Comparison of ENCODE assay signal across 1 cellular context in the genomic region with DNA sequence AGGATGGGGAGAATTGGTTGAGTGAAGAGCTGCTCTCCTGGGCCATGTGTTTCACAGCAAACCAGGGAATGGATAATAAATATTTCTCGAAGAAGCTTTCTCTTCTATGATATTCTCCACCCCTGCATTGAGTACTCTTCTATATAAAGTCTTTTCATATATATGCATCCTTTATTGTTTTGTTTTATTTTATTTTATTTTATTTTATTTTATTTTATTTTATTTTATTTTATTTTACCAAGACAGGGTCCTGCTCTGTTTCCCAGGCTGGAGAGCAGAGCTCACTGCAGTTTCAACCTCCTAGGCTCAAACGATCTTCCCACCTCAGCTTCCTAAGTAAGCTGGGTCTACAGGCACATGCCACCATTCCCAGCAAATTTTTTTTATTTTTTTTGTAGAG.
TF ChIP-seq lines count a peak whose summit lies in the region.

No MANE protein-coding gene starts in this region.

TF ChIP-seq in GM23338, 12 proteins besides CTCF, POLR2A, EP300 and RAD21 (continued from another document):
- TF ChIP-seq, protein P1, sequence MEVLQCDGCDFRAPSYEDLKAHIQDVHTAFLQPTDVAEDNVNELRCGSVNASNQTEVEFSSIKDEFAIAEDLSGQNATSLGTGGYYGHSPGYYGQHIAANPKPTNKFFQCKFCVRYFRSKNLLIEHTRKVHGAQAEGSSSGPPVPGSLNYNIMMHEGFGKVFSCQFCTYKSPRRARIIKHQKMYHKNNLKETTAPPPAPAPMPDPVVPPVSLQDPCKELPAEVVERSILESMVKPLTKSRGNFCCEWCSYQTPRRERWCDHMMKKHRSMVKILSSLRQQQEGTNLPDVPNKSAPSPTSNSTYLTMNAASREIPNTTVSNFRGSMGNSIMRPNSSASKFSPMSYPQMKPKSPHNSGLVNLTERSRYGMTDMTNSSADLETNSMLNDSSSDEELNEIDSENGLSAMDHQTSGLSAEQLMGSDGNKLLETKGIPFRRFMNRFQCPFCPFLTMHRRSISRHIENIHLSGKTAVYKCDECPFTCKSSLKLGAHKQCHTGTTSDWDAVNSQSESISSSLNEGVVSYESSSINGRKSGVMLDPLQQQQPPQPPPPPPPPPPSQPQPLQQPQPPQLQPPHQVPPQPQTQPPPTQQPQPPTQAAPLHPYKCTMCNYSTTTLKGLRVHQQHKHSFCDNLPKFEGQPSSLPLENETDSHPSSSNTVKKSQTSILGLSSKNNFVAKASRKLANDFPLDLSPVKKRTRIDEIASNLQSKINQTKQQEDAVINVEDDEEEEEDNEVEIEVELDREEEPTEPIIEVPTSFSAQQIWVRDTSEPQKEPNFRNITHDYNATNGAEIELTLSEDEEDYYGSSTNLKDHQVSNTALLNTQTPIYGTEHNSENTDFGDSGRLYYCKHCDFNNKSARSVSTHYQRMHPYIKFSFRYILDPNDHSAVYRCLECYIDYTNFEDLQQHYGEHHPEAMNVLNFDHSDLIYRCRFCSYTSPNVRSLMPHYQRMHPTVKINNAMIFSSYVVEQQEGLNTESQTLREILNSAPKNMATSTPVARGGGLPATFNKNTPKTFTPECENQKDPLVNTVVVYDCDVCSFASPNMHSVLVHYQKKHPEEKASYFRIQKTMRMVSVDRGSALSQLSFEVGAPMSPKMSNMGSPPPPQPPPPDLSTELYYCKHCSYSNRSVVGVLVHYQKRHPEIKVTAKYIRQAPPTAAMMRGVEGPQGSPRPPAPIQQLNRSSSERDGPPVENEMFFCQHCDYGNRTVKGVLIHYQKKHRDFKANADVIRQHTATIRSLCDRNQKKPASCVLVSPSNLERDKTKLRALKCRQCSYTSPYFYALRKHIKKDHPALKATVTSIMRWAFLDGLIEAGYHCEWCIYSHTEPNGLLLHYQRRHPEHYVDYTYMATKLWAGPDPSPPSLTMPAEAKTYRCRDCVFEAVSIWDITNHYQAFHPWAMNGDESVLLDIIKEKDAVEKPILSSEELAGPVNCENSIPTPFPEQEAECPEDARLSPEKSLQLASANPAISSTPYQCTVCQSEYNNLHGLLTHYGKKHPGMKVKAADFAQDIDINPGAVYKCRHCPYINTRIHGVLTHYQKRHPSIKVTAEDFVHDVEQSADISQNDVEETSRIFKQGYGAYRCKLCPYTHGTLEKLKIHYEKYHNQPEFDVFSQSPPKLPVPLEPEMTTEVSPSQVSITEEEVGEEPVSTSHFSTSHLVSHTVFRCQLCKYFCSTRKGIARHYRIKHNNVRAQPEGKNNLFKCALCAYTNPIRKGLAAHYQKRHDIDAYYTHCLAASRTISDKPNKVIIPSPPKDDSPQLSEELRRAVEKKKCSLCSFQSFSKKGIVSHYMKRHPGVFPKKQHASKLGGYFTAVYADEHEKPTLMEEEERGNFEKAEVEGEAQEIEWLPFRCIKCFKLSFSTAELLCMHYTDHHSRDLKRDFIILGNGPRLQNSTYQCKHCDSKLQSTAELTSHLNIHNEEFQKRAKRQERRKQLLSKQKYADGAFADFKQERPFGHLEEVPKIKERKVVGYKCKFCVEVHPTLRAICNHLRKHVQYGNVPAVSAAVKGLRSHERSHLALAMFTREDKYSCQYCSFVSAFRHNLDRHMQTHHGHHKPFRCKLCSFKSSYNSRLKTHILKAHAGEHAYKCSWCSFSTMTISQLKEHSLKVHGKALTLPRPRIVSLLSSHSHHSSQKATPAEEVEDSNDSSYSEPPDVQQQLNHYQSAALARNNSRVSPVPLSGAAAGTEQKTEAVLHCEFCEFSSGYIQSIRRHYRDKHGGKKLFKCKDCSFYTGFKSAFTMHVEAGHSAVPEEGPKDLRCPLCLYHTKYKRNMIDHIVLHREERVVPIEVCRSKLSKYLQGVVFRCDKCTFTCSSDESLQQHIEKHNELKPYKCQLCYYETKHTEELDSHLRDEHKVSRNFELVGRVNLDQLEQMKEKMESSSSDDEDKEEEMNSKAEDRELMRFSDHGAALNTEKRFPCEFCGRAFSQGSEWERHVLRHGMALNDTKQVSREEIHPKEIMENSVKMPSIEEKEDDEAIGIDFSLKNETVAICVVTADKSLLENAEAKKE (CRISPR knock-in tag; IDR thresholded peaks at IDR 0.05), result no peak
- TF ChIP-seq NANOG (IDR thresholded peaks at IDR 0.05; ENCODE audit: borderline replicate concordance), result no peak
- TF ChIP-seq, protein P2, sequence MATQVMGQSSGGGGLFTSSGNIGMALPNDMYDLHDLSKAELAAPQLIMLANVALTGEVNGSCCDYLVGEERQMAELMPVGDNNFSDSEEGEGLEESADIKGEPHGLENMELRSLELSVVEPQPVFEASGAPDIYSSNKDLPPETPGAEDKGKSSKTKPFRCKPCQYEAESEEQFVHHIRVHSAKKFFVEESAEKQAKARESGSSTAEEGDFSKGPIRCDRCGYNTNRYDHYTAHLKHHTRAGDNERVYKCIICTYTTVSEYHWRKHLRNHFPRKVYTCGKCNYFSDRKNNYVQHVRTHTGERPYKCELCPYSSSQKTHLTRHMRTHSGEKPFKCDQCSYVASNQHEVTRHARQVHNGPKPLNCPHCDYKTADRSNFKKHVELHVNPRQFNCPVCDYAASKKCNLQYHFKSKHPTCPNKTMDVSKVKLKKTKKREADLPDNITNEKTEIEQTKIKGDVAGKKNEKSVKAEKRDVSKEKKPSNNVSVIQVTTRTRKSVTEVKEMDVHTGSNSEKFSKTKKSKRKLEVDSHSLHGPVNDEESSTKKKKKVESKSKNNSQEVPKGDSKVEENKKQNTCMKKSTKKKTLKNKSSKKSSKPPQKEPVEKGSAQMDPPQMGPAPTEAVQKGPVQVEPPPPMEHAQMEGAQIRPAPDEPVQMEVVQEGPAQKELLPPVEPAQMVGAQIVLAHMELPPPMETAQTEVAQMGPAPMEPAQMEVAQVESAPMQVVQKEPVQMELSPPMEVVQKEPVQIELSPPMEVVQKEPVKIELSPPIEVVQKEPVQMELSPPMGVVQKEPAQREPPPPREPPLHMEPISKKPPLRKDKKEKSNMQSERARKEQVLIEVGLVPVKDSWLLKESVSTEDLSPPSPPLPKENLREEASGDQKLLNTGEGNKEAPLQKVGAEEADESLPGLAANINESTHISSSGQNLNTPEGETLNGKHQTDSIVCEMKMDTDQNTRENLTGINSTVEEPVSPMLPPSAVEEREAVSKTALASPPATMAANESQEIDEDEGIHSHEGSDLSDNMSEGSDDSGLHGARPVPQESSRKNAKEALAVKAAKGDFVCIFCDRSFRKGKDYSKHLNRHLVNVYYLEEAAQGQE (IDR thresholded peaks at IDR 0.05; ENCODE audit: unreplicated experiment), result no peak
- no peak for TF ChIP-seq ETS1 (IDR thresholded peaks at IDR 0.05)
